In the genomic region with DNA sequence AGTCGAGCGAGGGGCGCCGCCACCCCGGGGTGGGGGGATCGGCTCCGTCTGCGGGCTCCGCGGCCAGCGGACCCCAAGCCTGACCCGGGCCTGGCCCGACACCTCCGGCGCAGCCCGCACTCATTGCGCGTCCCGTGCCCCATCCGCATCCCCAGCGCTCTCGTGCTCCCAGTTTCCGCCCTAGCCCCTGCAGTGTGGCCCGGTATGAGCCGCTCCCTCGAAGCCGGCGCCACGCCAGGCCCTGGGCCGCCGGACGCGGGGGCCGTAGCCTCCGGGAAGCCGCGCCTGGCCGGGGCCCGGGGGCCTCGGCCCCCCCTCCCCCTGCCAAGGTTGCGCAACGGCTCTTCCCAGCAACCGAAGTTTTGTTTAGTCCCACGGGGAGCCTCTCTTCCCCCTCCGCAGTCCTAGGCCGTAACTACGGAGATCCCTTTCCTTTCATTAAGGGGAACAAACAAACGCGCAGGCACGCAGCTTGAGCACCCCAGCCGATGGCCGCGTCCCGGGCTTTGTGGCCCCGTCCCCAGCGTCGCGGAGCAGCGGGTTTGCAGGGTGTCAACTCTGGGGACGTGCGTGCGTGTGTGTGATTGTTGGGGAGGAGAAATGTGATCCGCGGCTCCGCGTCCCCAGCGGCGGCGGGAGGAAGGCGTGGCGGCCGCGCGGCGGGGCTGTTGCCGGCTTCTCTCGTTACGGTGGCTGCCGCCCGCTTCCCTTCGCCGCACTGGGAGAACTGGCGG, we compare ENCODE assay signal across 1 cellular context.
A peak's percentile ranks its signal among the peaks of the same experiment; 100 is the strongest.
TF ChIP-seq lines count a peak whose summit lies in the region.

No MANE protein-coding gene starts in this region.

TF ChIP-seq in HepG2, 621 proteins besides CTCF, POLR2A, EP300 and RAD21 (continued from another document and continues in another):
- TF ChIP-seq, protein P1, sequence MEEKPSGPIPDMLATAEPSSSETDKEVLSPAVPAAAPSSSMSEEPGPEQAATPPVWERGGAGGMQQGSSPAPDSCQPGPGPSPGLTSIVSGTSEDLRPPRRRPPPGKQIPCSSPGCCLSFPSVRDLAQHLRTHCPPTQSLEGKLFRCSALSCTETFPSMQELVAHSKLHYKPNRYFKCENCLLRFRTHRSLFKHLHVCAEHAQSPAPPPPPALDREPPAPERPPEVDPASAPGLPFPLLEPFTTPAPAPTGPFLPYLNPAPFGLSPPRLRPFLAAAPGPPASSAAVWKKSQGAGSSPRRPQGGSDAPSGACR (CRISPR knock-in tag; IDR thresholded peaks at IDR 0.05): no peak; the same call in 1 of the 2 replicates
- TF ChIP-seq, protein P2, sequence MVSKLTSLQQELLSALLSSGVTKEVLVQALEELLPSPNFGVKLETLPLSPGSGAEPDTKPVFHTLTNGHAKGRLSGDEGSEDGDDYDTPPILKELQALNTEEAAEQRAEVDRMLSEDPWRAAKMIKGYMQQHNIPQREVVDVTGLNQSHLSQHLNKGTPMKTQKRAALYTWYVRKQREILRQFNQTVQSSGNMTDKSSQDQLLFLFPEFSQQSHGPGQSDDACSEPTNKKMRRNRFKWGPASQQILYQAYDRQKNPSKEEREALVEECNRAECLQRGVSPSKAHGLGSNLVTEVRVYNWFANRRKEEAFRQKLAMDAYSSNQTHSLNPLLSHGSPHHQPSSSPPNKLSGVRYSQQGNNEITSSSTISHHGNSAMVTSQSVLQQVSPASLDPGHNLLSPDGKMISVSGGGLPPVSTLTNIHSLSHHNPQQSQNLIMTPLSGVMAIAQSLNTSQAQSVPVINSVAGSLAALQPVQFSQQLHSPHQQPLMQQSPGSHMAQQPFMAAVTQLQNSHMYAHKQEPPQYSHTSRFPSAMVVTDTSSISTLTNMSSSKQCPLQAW (CRISPR knock-in tag; IDR thresholded peaks at IDR 0.05): peak; percentile 63
- TF ChIP-seq, protein P3, sequence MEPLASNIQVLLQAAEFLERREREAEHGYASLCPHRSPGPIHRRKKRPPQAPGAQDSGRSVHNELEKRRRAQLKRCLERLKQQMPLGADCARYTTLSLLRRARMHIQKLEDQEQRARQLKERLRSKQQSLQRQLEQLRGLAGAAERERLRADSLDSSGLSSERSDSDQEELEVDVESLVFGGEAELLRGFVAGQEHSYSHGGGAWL (CRISPR knock-in tag; IDR thresholded peaks at IDR 0.05): peak; percentile 64
- no peak for TF ChIP-seq GPN1 (CRISPR knock-in tag; IDR thresholded peaks at IDR 0.05; ENCODE audit: borderline replicate concordance)
- peak; percentile 71; the same call in 1 of the 2 replicates for TF ChIP-seq WIZ (CRISPR knock-in tag; IDR thresholded peaks at IDR 0.05)
- 0 out of 2 replicates have a peak, but pooled peaks have one; percentile 9 for TF ChIP-seq ZNF317 (CRISPR knock-in tag; IDR thresholded peaks at IDR 0.05)
- TF ChIP-seq ZNF232 (CRISPR knock-in tag; IDR thresholded peaks at IDR 0.05; ENCODE audit: borderline replicate concordance): 0 out of 2 replicates have a peak, but pooled peaks have one; percentile 45
- no peak; the same call in 1 of the 2 replicates for TF ChIP-seq ARNTL (CRISPR knock-in tag; IDR thresholded peaks at IDR 0.05)
- TF ChIP-seq THYN1 (CRISPR knock-in tag; IDR thresholded peaks at IDR 0.05; ENCODE audit: borderline replicate concordance, low read depth): no peak
- no peak for TF ChIP-seq ZNF383 (CRISPR knock-in tag; IDR thresholded peaks at IDR 0.05; ENCODE audit: borderline replicate concordance)
- TF ChIP-seq MIER3 (CRISPR knock-in tag; IDR thresholded peaks at IDR 0.05; ENCODE audit: borderline replicate concordance): no peak
- no peak for TF ChIP-seq ATF1 (CRISPR knock-in tag; IDR thresholded peaks at IDR 0.05)
- TF ChIP-seq NR2F1 (CRISPR knock-in tag; IDR thresholded peaks at IDR 0.05): no peak
- TF ChIP-seq, protein P4, sequence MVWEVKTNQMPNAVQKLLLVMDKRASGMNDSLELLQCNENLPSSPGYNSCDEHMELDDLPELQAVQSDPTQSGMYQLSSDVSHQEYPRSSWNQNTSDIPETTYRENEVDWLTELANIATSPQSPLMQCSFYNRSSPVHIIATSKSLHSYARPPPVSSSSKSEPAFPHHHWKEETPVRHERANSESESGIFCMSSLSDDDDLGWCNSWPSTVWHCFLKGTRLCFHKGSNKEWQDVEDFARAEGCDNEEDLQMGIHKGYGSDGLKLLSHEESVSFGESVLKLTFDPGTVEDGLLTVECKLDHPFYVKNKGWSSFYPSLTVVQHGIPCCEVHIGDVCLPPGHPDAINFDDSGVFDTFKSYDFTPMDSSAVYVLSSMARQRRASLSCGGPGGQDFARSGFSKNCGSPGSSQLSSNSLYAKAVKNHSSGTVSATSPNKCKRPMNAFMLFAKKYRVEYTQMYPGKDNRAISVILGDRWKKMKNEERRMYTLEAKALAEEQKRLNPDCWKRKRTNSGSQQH (CRISPR knock-in tag; IDR thresholded peaks at IDR 0.05; ENCODE audit: low read depth): peak; percentile 72; the same call in 1 of the 2 replicates
- TF ChIP-seq XRCC5 (optimal IDR thresholded peaks at IDR 0.05; ENCODE audit: low read length): peak; percentile 1
- no peak for TF ChIP-seq ZNF3 (CRISPR knock-in tag; IDR thresholded peaks at IDR 0.05)
- TF ChIP-seq MLLT10 (CRISPR knock-in tag; IDR thresholded peaks at IDR 0.05): no peak
- TF ChIP-seq NR2F6 (IDR thresholded peaks at IDR 0.05): no peak
- TF ChIP-seq NR2F6 (CRISPR knock-in tag; IDR thresholded peaks at IDR 0.05): no peak
- no peak for TF ChIP-seq PAF1 (CRISPR knock-in tag; IDR thresholded peaks at IDR 0.05)
- TF ChIP-seq TBX2 (CRISPR knock-in tag; IDR thresholded peaks at IDR 0.05; ENCODE audit: borderline replicate concordance): peak; percentile 61; the same call in 1 of the 2 replicates
- TF ChIP-seq SMC3 (IDR thresholded peaks at IDR 0.05; ENCODE audit: low read length): no peak
- no peak for TF ChIP-seq MIER2 (CRISPR knock-in tag; IDR thresholded peaks at IDR 0.05)
- TF ChIP-seq TBL1XR1 (IDR thresholded peaks at IDR 0.05; ENCODE audit: borderline replicate concordance, low read length, partially characterized antibody): peak; percentile 27
- TF ChIP-seq DNMT1 (CRISPR knock-in tag; IDR thresholded peaks at IDR 0.05): peak; percentile 92; the same call in 1 of the 2 replicates
- TF ChIP-seq CHD4 (IDR thresholded peaks at IDR 0.05; ENCODE audit: borderline replicate concordance, low read length): no peak
- TF ChIP-seq ZSCAN31 (CRISPR knock-in tag; IDR thresholded peaks at IDR 0.05; ENCODE audit: low read depth): peak; percentile 37; the same call in 1 of the 2 replicates
- TF ChIP-seq MTF1 (CRISPR knock-in tag; IDR thresholded peaks at IDR 0.05): no peak
- TF ChIP-seq ZNF570 (CRISPR knock-in tag; IDR thresholded peaks at IDR 0.05; ENCODE audit: borderline replicate concordance): no peak
- TF ChIP-seq ONECUT2 (CRISPR knock-in tag; IDR thresholded peaks at IDR 0.05): no peak
- peak; percentile 3; the same call in 1 of the 2 replicates for TF ChIP-seq RXRB (CRISPR knock-in tag; IDR thresholded peaks at IDR 0.05; ENCODE audit: borderline replicate concordance)
- TF ChIP-seq NCOA5 (CRISPR knock-in tag; IDR thresholded peaks at IDR 0.05): no peak
- no peak for TF ChIP-seq ADNP (CRISPR knock-in tag; IDR thresholded peaks at IDR 0.05)
- TF ChIP-seq ZFX (CRISPR knock-in tag; IDR thresholded peaks at IDR 0.05; ENCODE audit: low read depth): peak; percentile 85
- TF ChIP-seq CHD2 (IDR thresholded peaks at IDR 0.05; ENCODE audit: low read depth, low read length): no peak
- peak; percentile 88; the same call in 1 of the 2 replicates for TF ChIP-seq AHR (CRISPR knock-in tag; IDR thresholded peaks at IDR 0.05)
- TF ChIP-seq TBX3 (IDR thresholded peaks at IDR 0.05; ENCODE audit: borderline replicate concordance): peak; percentile 44; the same call in 1 of the 2 replicates
- TF ChIP-seq ZIK1 (CRISPR knock-in tag; IDR thresholded peaks at IDR 0.05; ENCODE audit: borderline replicate concordance, low read depth): 0 out of 2 replicates have a peak, but pooled peaks have one; percentile 72
- TF ChIP-seq, protein P5, sequence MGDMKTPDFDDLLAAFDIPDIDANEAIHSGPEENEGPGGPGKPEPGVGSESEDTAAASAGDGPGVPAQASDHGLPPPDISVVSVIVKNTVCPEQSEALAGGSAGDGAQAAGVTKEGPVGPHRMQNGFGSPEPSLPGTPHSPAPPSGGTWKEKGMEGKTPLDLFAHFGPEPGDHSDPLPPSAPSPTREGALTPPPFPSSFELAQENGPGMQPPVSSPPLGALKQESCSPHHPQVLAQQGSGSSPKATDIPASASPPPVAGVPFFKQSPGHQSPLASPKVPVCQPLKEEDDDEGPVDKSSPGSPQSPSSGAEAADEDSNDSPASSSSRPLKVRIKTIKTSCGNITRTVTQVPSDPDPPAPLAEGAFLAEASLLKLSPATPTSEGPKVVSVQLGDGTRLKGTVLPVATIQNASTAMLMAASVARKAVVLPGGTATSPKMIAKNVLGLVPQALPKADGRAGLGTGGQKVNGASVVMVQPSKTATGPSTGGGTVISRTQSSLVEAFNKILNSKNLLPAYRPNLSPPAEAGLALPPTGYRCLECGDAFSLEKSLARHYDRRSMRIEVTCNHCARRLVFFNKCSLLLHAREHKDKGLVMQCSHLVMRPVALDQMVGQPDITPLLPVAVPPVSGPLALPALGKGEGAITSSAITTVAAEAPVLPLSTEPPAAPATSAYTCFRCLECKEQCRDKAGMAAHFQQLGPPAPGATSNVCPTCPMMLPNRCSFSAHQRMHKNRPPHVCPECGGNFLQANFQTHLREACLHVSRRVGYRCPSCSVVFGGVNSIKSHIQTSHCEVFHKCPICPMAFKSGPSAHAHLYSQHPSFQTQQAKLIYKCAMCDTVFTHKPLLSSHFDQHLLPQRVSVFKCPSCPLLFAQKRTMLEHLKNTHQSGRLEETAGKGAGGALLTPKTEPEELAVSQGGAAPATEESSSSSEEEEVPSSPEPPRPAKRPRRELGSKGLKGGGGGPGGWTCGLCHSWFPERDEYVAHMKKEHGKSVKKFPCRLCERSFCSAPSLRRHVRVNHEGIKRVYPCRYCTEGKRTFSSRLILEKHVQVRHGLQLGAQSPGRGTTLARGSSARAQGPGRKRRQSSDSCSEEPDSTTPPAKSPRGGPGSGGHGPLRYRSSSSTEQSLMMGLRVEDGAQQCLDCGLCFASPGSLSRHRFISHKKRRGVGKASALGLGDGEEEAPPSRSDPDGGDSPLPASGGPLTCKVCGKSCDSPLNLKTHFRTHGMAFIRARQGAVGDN (CRISPR knock-in tag; IDR thresholded peaks at IDR 0.05): peak; percentile 83
- peak; percentile 63 for TF ChIP-seq ZNF883 (CRISPR knock-in tag; IDR thresholded peaks at IDR 0.05; ENCODE audit: not compliant biosample characterization)
- TF ChIP-seq, protein P6, sequence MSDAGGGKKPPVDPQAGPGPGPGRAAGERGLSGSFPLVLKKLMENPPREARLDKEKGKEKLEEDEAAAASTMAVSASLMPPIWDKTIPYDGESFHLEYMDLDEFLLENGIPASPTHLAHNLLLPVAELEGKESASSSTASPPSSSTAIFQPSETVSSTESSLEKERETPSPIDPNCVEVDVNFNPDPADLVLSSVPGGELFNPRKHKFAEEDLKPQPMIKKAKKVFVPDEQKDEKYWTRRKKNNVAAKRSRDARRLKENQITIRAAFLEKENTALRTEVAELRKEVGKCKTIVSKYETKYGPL (CRISPR knock-in tag; IDR thresholded peaks at IDR 0.05): no peak; the same call in 1 of the 2 replicates
- no peak for TF ChIP-seq ZBTB7B (CRISPR knock-in tag; IDR thresholded peaks at IDR 0.05)
- TF ChIP-seq MBD4 (IDR thresholded peaks at IDR 0.05; ENCODE audit: borderline replicate concordance, low read length): no peak
- peak; percentile 36; the same call in 1 of the 2 replicates for TF ChIP-seq DR1 (CRISPR knock-in tag; IDR thresholded peaks at IDR 0.05)
- peak; percentile 19; the same call in 1 of the 2 replicates for TF ChIP-seq SOX5 (CRISPR knock-in tag; IDR thresholded peaks at IDR 0.05; ENCODE audit: borderline replicate concordance)
- TF ChIP-seq, protein P7, sequence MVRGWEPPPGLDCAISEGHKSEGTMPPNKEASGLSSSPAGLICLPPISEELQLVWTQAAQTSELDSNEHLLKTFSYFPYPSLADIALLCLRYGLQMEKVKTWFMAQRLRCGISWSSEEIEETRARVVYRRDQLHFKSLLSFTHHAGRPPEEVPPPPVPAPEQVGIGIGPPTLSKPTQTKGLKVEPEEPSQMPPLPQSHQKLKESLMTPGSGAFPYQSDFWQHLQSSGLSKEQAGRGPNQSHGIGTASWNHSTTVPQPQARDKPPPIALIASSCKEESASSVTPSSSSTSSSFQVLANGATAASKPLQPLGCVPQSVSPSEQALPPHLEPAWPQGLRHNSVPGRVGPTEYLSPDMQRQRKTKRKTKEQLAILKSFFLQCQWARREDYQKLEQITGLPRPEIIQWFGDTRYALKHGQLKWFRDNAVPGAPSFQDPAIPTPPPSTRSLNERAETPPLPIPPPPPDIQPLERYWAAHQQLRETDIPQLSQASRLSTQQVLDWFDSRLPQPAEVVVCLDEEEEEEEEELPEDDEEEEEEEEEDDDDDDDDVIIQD (CRISPR knock-in tag; IDR thresholded peaks at IDR 0.05; ENCODE audit: low read depth): no peak
- TF ChIP-seq ZEB1 (IDR thresholded peaks at IDR 0.05; ENCODE audit: insufficient replicate concordance, low read depth): no peak
- TF ChIP-seq RAD51 (IDR thresholded peaks at IDR 0.05; ENCODE audit: borderline replicate concordance): no peak
- TF ChIP-seq ZNF12 (CRISPR knock-in tag; IDR thresholded peaks at IDR 0.05): no peak
- TF ChIP-seq GTF3A (CRISPR knock-in tag; conservative IDR thresholded peaks at IDR 0.05): no peak
- TF ChIP-seq, protein P8, sequence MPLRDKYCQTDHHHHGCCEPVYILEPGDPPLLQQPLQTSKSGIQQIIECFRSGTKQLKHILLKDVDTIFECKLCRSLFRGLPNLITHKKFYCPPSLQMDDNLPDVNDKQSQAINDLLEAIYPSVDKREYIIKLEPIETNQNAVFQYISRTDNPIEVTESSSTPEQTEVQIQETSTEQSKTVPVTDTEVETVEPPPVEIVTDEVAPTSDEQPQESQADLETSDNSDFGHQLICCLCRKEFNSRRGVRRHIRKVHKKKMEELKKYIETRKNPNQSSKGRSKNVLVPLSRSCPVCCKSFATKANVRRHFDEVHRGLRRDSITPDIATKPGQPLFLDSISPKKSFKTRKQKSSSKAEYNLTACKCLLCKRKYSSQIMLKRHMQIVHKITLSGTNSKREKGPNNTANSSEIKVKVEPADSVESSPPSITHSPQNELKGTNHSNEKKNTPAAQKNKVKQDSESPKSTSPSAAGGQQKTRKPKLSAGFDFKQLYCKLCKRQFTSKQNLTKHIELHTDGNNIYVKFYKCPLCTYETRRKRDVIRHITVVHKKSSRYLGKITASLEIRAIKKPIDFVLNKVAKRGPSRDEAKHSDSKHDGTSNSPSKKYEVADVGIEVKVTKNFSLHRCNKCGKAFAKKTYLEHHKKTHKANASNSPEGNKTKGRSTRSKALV (CRISPR knock-in tag; IDR thresholded peaks at IDR 0.05): peak; percentile 89
- TF ChIP-seq, protein P9, sequence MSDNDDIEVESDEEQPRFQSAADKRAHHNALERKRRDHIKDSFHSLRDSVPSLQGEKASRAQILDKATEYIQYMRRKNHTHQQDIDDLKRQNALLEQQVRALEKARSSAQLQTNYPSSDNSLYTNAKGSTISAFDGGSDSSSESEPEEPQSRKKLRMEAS (IDR thresholded peaks at IDR 0.05): peak; percentile 80
- 0 out of 2 replicates have a peak, but pooled peaks have one; percentile 11 for TF ChIP-seq GATAD2A (CRISPR knock-in tag; IDR thresholded peaks at IDR 0.05)
- peak; percentile 61; the same call in 1 of the 2 replicates for TF ChIP-seq HIVEP1 (CRISPR knock-in tag; IDR thresholded peaks at IDR 0.05)
- no peak for TF ChIP-seq ZNF674 (CRISPR knock-in tag; IDR thresholded peaks at IDR 0.05; ENCODE audit: low read depth)
- TF ChIP-seq NPAS2 (CRISPR knock-in tag; IDR thresholded peaks at IDR 0.05; ENCODE audit: borderline replicate concordance): no peak
- no peak for TF ChIP-seq XBP1 (CRISPR knock-in tag; IDR thresholded peaks at IDR 0.05)
- TF ChIP-seq IRF2 (CRISPR knock-in tag; IDR thresholded peaks at IDR 0.05): peak; percentile 58
- TF ChIP-seq ZNF775 (CRISPR knock-in tag; IDR thresholded peaks at IDR 0.05; ENCODE audit: borderline replicate concordance): no peak
- TF ChIP-seq U2AF2 (IDR thresholded peaks at IDR 0.05; ENCODE audit: low read depth, low read length): no peak
- TF ChIP-seq ZNF552 (CRISPR knock-in tag; IDR thresholded peaks at IDR 0.05; ENCODE audit: borderline replicate concordance): no peak
